In the genomic region with DNA sequence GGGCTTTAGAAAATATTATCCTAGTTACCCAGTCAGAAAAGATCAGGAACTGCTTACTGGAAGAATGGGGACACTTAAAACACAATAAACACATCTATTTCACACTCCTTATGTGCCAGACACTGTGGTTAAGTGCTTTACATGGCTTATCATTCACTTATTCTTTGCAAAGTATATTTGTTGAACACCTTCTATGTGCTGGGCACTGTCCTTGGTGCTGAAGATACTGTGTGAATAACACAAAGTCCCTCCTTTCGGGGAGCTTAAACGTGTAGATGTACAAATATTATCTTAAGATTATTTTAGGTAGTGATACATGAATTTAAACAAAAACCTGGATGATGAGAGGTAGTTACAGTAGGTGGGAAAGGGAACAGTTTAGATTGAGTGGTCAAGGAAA, we compare ENCODE assay signal across 1 cellular context.
TF ChIP-seq lines count a peak whose summit lies in the region.

No MANE protein-coding gene starts in this region.

TF ChIP-seq in IMR-90, 13 proteins besides CTCF, POLR2A, EP300 and RAD21:
- TF ChIP-seq CEBPB (IDR thresholded peaks at IDR 0.05; ENCODE audit: low read depth, low read length) (no peak), FOS (IDR thresholded peaks at IDR 0.05; ENCODE audit: low read depth, low read length) (no peak), BHLHE40 (IDR thresholded peaks at IDR 0.05; ENCODE audit: low read depth, low read length) (no peak), MAFK (IDR thresholded peaks at IDR 0.05; ENCODE audit: low read depth, low read length) (no peak)
TF ChIP-seq in IMR-90: peak in this region for 0.
